Comparison of ENCODE assay signal across 12 cellular contexts in the genomic region with DNA sequence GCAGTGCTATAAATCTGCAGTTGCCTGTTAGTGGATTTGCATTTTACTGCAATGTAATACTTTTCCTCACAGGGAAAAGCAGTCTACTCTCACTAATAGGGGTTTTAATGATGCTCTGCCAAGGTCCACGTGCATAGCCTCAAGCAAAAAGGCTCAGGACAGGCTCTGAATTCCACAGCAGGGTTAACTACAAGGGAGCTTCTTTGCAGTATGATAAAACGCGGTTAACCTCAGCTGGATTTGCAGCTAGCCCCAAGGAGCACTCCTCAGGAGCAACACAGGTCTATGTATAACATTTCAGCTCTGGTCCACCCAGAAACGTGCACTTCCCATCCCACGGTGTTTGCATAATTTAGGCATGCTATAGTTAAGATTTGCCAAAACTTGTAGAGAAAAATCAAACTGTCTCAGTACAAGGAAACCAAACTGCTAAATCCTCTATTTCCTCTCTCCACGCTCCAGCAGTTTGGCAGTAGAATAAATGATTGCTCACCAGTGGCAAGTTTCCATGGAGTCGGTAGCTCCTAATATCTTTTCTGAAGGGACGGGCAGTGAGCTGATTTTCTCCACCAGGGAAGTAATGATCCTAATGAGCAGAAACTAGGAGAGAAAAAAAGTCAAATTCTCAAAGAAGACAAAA. TPM values are rescaled to one million over a fixed set of nuclear protein-coding genes. Genes with fewer than 3 reads are reported as not detected.
DNase-seq lines count a peak whose midpoint lies in the region; ATAC-seq lines count a peak whose summit lies in the region.
"Had no signal": no experiment of that assay in that cellular context is flagged by ENCODE, and none has a peak within 500 bp of the region (broad histone marks: within the 10 kb centered on the region; RNA-seq: fewer than 3 reads in every experiment).

No MANE protein-coding gene starts in this region.

- in situ Hi-C loops in KBM-7 (cut with MboI; ENCODE audit: low pct_unique_long_range_greater_than_20kb, low sequenced_read_pairs), result no loop called here

- peak; percentile 37 for DNase-seq in AG20443 (ENCODE audit: low spot score)
- peak; percentile 10 for DNase-seq in KBM-7
- peak; percentile 75 for DNase-seq in astrocyte of the hippocampus (ENCODE audit: low read depth, low spot score)
- peak; percentile 10 to 26 for DNase-seq in lung microvascular endothelial cell (ENCODE audit: low read depth in 2 of 2)
- DNase-seq in activated CD8-positive, alpha-beta memory T cell treated with anti-CD3 and anti-CD28 coated beads for 24 hours, result no peak
- no peak for DNase-seq in stimulated activated CD4-positive, alpha-beta T cell treated with anti-CD3 and anti-CD28 coated beads, Interleukin-4, amount 100 ng/mL, for 1 hour
- no peak for DNase-seq in activated CD4-positive, alpha-beta T cell treated with anti-CD3 and anti-CD28 coated beads, Interleukin-2, amount 50 U/mL, for 4 hours
- DNase-seq: activated T-cell treated with anti-CD3 and anti-CD28 coated beads, Interleukin-2, amount 50 U/mL, for 48 hours; DMS79; tibial artery had no signal

- no peak for ATAC-seq in GM21526 (IDR thresholded peaks at IDR 0.05; ENCODE audit: low FRiP score, unreplicated experiment)
- ATAC-seq: natural killer cell treated with Interleukin-12 subunit alpha and Interleukin-12 subunit beta and Interleukin-15 and Interleukin-18, amount 100 ng/mL, for 72 hours had no signal

RNA-seq across cellular contexts. Expression of gene ASB4, which starts 13.1 kb away (rescaled TPM):
- not detected in 2 replicates for total RNA-seq in lung microvascular endothelial cell
- total RNA-seq: natural killer cell treated with Interleukin-12 subunit alpha and Interleukin-12 subunit beta and Interleukin-15 and Interleukin-18, amount 100 ng/mL, for 72 hours had no signal

RNA-seq across cellular contexts. Expression of gene PON2, which starts 37.8 kb away (rescaled TPM):
- total RNA-seq in lung microvascular endothelial cell, result 102 and 123 TPM in 2 replicates

Comparison
In these comparisons a context has a peak if more than half of its experiments do, and no peak if none do; other contexts are left out.
1. DNase-seq: peak in AG20443 (single experiment), KBM-7 (single experiment), astrocyte of the hippocampus (single experiment) and lung microvascular endothelial cell (2 of 2); none in activated CD8-positive, alpha-beta memory T cell treated with anti-CD3 and anti-CD28 coated beads for 24 hours (single experiment), stimulated activated CD4-positive, alpha-beta T cell treated with anti-CD3 and anti-CD28 coated beads, Interleukin-4, amount 100 ng/mL, for 1 hour (single experiment) and activated CD4-positive, alpha-beta T cell treated with anti-CD3 and anti-CD28 coated beads, Interleukin-2, amount 50 U/mL, for 4 hours (0 of 2).